1 cellular context compared by ENCODE assay signal in the genomic region with DNA sequence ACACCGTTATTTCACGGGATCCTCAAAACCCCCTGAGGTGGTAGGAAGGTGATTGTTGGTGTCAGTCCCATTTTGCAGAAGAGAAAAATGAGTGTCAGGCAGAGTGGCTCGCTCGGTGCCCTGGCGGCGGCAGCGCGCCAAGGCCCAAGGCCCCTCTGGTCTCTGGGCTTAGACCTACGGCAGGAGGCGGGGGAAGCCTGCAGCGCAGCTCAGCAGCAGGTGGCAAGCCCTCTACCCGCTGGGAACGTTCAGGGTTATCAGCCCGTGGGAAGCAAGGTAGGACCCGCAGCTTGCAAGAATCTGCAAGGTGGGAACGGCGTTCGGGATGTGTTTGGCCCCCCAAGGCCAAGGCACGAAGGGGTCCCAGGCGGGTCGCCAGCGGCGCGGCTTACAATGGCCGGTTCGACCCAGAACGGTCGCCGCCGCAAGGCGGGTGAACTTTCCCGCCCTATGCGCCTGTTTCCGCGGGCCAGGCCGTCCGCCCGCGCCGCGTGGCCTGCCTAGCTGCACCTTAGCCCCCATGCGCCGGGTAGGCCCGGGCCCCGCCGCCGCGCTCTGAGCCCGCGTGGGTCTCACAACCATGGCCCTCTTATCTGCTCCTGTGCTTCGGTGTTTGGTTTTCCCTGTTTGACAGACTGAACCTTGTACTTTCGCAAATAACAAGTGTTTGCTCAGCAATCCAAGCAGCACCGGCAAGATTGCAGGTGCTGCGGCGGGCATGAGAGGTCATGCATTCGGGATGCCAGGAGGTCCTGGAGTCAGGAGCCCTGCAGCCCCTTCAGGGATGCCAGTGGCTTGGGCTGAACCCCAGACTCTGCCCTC.
TF ChIP-seq lines count a peak whose summit lies in the region.

No MANE protein-coding gene starts in this region.

TF ChIP-seq in HepG2, 621 proteins besides CTCF, POLR2A, EP300 and RAD21 (continued from another document and continues in another):
- TF ChIP-seq ZNF318 (CRISPR knock-in tag; IDR thresholded peaks at IDR 0.05) (peak; percentile 97), HMG20B (CRISPR knock-in tag; conservative IDR thresholded peaks at IDR 0.05) (peak; percentile 91), KLF11 (CRISPR knock-in tag; IDR thresholded peaks at IDR 0.05) (no peak), CCAR2 (optimal IDR thresholded peaks at IDR 0.05; ENCODE audit: low read depth, low read length) (no peak), KLF6 (CRISPR knock-in tag; IDR thresholded peaks at IDR 0.05) (peak; percentile 85), ZSCAN29 (CRISPR knock-in tag; conservative IDR thresholded peaks at IDR 0.05) (peak; percentile 79; the same call in 1 of the 2 replicates), SMAD1 (CRISPR knock-in tag; IDR thresholded peaks at IDR 0.05; ENCODE audit: borderline replicate concordance, low read depth) (no peak; the same call in 1 of the 2 replicates), MXI1 (IDR thresholded peaks at IDR 0.05; ENCODE audit: borderline replicate concordance, low read depth, low read length) (peak; percentile 53; the same call in 1 of the 3 replicates), ZNF430 (CRISPR knock-in tag; IDR thresholded peaks at IDR 0.05) (peak; percentile 99), AGO2 (optimal IDR thresholded peaks at IDR 0.05; ENCODE audit: low read depth, low read length) (peak; percentile 56), KAT2B (IDR thresholded peaks at IDR 0.05; ENCODE audit: borderline replicate concordance, low read depth, low read length) (no peak), SIX4 (CRISPR knock-in tag; IDR thresholded peaks at IDR 0.05) (peak; percentile 71; the same call in 1 of the 2 replicates), SNRNP70 (IDR thresholded peaks at IDR 0.05; ENCODE audit: low read depth, low read length) (no peak), KLF16 (CRISPR knock-in tag; IDR thresholded peaks at IDR 0.05) (peak in 1 of 2 experiments; percentile 86; a peak in 1 of 4 replicates), HDAC2 (CRISPR knock-in tag; IDR thresholded peaks at IDR 0.05) (peak; percentile 99), ZNF576 (CRISPR knock-in tag; IDR thresholded peaks at IDR 0.05) (no peak), SRSF1 (optimal IDR thresholded peaks at IDR 0.05; ENCODE audit: low read depth, low read length) (peak; percentile 66), ZNF598 (CRISPR knock-in tag; IDR thresholded peaks at IDR 0.05; ENCODE audit: borderline replicate concordance) (peak; percentile 94), ZNF567 (CRISPR knock-in tag; IDR thresholded peaks at IDR 0.05; ENCODE audit: borderline replicate concordance) (no peak), NCOR1 (IDR thresholded peaks at IDR 0.05; ENCODE audit: borderline replicate concordance, low read length) (peak; percentile 86), ZNF605 (CRISPR knock-in tag; IDR thresholded peaks at IDR 0.05) (peak; percentile 99), ZBTB20 (CRISPR knock-in tag; IDR thresholded peaks at IDR 0.05; ENCODE audit: borderline replicate concordance, low read depth) (peak; percentile 41; the same call in 1 of the 2 replicates), NFE2L2 (IDR thresholded peaks at IDR 0.05; ENCODE audit: low read length) (no peak), TOE1 (CRISPR knock-in tag; IDR thresholded peaks at IDR 0.05) (peak; percentile 83; the same call in 1 of the 2 replicates), SMAD3 (CRISPR knock-in tag; IDR thresholded peaks at IDR 0.05) (peak; percentile 81), ZFX (CRISPR knock-in tag; IDR thresholded peaks at IDR 0.05; ENCODE audit: low read depth) (peak; percentile 99)
- TF ChIP-seq, protein P1, sequence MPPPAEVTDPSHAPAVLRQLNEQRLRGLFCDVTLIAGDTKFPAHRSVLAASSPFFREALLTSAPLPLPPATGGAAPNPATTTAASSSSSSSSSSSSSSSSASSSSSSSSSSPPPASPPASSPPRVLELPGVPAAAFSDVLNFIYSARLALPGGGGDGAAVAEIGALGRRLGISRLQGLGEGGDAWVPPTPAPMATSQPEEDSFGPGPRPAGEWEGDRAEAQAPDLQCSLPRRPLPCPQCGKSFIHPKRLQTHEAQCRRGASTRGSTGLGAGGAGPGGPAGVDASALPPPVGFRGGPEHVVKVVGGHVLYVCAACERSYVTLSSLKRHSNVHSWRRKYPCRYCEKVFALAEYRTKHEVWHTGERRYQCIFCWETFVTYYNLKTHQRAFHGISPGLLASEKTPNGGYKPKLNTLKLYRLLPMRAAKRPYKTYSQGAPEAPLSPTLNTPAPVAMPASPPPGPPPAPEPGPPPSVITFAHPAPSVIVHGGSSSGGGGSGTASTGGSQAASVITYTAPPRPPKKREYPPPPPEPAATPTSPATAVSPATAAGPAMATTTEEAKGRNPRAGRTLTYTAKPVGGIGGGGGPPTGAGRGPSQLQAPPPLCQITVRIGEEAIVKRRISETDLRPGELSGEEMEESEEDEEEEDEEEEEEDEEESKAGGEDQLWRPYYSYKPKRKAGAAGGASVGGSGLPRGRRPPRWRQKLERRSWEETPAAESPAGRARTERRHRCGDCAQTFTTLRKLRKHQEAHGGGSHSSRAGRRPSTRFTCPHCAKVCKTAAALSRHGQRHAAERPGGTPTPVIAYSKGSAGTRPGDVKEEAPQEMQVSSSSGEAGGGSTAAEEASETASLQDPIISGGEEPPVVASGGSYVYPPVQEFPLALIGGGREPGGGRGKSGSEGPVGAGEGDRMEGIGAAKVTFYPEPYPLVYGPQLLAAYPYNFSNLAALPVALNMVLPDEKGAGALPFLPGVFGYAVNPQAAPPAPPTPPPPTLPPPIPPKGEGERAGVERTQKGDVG (CRISPR knock-in tag; IDR thresholded peaks at IDR 0.05; ENCODE audit: borderline replicate concordance): peak; percentile 96
- TF ChIP-seq, protein P2, sequence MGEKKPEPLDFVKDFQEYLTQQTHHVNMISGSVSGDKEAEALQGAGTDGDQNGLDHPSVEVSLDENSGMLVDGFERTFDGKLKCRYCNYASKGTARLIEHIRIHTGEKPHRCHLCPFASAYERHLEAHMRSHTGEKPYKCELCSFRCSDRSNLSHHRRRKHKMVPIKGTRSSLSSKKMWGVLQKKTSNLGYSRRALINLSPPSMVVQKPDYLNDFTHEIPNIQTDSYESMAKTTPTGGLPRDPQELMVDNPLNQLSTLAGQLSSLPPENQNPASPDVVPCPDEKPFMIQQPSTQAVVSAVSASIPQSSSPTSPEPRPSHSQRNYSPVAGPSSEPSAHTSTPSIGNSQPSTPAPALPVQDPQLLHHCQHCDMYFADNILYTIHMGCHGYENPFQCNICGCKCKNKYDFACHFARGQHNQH (CRISPR knock-in tag; IDR thresholded peaks at IDR 0.05): peak; percentile 97
- TF ChIP-seq, protein P3, sequence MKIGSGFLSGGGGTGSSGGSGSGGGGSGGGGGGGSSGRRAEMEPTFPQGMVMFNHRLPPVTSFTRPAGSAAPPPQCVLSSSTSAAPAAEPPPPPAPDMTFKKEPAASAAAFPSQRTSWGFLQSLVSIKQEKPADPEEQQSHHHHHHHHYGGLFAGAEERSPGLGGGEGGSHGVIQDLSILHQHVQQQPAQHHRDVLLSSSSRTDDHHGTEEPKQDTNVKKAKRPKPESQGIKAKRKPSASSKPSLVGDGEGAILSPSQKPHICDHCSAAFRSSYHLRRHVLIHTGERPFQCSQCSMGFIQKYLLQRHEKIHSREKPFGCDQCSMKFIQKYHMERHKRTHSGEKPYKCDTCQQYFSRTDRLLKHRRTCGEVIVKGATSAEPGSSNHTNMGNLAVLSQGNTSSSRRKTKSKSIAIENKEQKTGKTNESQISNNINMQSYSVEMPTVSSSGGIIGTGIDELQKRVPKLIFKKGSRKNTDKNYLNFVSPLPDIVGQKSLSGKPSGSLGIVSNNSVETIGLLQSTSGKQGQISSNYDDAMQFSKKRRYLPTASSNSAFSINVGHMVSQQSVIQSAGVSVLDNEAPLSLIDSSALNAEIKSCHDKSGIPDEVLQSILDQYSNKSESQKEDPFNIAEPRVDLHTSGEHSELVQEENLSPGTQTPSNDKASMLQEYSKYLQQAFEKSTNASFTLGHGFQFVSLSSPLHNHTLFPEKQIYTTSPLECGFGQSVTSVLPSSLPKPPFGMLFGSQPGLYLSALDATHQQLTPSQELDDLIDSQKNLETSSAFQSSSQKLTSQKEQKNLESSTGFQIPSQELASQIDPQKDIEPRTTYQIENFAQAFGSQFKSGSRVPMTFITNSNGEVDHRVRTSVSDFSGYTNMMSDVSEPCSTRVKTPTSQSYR (CRISPR knock-in tag; IDR thresholded peaks at IDR 0.05; ENCODE audit: borderline replicate concordance): peak; percentile 73; the same call in 1 of the 2 replicates
- TF ChIP-seq, protein P4, sequence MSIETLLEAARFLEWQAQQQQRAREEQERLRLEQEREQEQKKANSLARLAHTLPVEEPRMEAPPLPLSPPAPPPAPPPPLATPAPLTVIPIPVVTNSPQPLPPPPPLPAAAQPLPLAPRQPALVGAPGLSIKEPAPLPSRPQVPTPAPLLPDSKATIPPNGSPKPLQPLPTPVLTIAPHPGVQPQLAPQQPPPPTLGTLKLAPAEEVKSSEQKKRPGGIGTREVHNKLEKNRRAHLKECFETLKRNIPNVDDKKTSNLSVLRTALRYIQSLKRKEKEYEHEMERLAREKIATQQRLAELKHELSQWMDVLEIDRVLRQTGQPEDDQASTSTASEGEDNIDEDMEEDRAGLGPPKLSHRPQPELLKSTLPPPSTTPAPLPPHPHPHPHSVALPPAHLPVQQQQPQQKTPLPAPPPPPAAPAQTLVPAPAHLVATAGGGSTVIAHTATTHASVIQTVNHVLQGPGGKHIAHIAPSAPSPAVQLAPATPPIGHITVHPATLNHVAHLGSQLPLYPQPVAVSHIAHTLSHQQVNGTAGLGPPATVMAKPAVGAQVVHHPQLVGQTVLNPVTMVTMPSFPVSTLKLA (IDR thresholded peaks at IDR 0.05): no peak
- TF ChIP-seq, protein P5, sequence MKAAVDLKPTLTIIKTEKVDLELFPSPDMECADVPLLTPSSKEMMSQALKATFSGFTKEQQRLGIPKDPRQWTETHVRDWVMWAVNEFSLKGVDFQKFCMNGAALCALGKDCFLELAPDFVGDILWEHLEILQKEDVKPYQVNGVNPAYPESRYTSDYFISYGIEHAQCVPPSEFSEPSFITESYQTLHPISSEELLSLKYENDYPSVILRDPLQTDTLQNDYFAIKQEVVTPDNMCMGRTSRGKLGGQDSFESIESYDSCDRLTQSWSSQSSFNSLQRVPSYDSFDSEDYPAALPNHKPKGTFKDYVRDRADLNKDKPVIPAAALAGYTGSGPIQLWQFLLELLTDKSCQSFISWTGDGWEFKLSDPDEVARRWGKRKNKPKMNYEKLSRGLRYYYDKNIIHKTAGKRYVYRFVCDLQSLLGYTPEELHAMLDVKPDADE (CRISPR knock-in tag; IDR thresholded peaks at IDR 0.05): peak; percentile 58; the same call in 1 of the 2 replicates
- TF ChIP-seq, protein P6, sequence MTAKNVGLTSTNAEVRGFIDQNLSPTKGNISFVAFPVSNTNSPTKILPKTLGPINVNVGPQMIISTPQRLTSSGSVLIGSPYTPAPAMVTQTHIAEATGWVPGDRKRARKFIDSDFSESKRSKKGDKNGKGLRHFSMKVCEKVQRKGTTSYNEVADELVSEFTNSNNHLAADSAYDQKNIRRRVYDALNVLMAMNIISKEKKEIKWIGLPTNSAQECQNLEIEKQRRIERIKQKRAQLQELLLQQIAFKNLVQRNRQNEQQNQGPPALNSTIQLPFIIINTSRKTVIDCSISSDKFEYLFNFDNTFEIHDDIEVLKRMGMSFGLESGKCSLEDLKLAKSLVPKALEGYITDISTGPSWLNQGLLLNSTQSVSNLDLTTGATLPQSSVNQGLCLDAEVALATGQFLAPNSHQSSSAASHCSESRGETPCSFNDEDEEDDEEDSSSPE (CRISPR knock-in tag; IDR thresholded peaks at IDR 0.05): peak; percentile 97
